ENCODE assay signal across 24 cellular contexts in the genomic region with DNA sequence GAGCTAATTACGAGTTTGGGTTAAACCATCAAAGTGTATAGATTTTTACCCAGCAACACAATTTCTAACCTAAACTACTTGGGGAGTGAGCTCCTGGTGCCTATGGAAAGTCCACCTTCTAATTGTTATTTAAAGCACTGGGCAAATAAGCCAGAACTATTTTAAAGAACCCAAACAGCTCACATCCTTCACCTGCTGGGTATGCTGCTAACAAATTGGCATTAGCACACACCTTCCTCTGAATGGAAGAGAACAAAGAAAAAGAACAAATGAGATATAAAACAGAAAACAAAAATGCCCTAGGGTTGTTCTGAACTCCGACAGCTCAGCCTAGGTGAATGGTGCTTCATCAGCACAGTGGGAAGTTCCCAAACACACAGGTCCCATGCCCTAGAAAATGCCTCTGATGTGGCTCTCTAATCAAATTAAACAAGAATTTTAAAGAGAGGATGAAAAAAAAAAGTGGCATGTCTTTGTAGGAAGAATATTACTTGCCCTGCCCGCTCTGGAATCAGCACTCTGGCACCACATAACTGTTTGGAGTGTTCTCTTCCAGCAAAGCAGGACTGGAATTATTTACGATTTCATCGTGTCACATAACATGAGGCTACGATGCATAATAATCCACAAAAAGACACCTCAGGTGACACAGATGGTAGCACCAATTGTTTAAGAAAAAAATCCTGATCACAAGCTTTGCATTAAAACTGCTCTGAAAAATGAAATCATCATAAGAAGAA.
DNase-seq lines count a peak whose midpoint lies in the region; ATAC-seq, FAIRE-seq and TF ChIP-seq lines count a peak whose summit lies in the region.
"Had no signal": no experiment of that assay in that cellular context is flagged by ENCODE, and none has a peak within 500 bp of the region (broad histone marks: within the 10 kb centered on the region; RNA-seq: fewer than 3 reads in every experiment).

No MANE protein-coding gene starts in this region.

- TF ChIP-seq EP300 in H1 (IDR thresholded peaks at IDR 0.05; ENCODE audit: borderline replicate concordance in 1 of 2, low read depth in 2 of 2, low read length in 2 of 2), result no peak

- H3K4me1 Mint-ChIP-seq in GM23338, result peaks cover 35% of the 10 kb centered on the region
- H3K4me1 Mint-ChIP-seq: B cell, CD14-positive monocyte had no signal

- no peak overlapping the region for H3K4me3 ChIP-seq in GM23338
- H3K4me3 ChIP-seq in H1 (ENCODE audit: extremely low read depth in 1 of 4, insufficient read depth in 2 of 4, low read depth in 3 of 4, low read length in 4 of 4), result peak overlapping the region in 1 of 4 experiments; percentile 24; a peak in 1 of 8 replicates
- H3K4me3 ChIP-seq in iPS-20b (ENCODE audit: low read length), result peak overlapping the region; percentile 7; the same call in 1 of the 2 replicates
- H3K4me3 ChIP-seq: A549, SK-N-MC had no signal

- no peak overlapping the region for H4K5ac ChIP-seq in H1 (ENCODE audit: insufficient read length, low read depth, low read length)

- no peak for TF ChIP-seq RAD21 in H1 (IDR thresholded peaks at IDR 0.05 in 1 of 2, conservative IDR thresholded peaks at IDR 0.05 in 1 of 2; ENCODE audit: low read depth in 2 of 2, low read length in 2 of 2)

- H3K4ac ChIP-seq in H1 (replicated peaks; ENCODE audit: insufficient read length, low read depth, low read length), result no peak overlapping the region

- WGBS in H1 (ENCODE audit: extremely low coverage in 1 of 2, insufficient coverage in 1 of 2, insufficient read length in 1 of 2, insufficient replicate concordance in 2 of 2, low coverage in 1 of 2, low lambda C conversion rate in 2 of 2, missing lambda C conversion rate in 1 of 2), 2 experiments, result 65% methylated on average over 6 of the region's 6 CpGs; no CpG with 5 or more reads in 1 of the 2 experiments

- H3K14ac ChIP-seq in H1 (ENCODE audit: insufficient read length), result no peak overlapping the region

- H2BK15ac ChIP-seq in H1 (ENCODE audit: low read length), result no peak overlapping the region

- H4K20me1 ChIP-seq in GM23338 (replicated peaks; ENCODE audit: insufficient read depth) (no peaks in the 10 kb centered on the region), H1 (replicated peaks in 1 of 2; ENCODE audit: control insufficient read depth in 1 of 2, insufficient read depth in 2 of 2, low read length in 2 of 2) (no peaks in the 10 kb centered on the region)

- H3K23ac ChIP-seq in H1 (ENCODE audit: insufficient read length), result no peak overlapping the region

- H3K27me3 ChIP-seq in GM23338 (ENCODE audit: insufficient read depth), result no peaks in the 10 kb centered on the region
- H3K27me3 ChIP-seq in H1 (replicated peaks in 1 of 4; ENCODE audit: control insufficient read depth in 3 of 4, extremely low read depth in 1 of 4, insufficient read depth in 3 of 4, low read length in 3 of 4), result no peaks in the 10 kb centered on the region
- no peaks in the 10 kb centered on the region for H3K27me3 ChIP-seq in iPS-20b (ENCODE audit: insufficient read depth, low read length)

- H2BK120ac ChIP-seq in H1 (replicated peaks; ENCODE audit: low read depth, low read length), result peak overlapping the region; percentile 90

- no peak overlapping the region; the same call in 1 of the 2 replicates for H2AFZ ChIP-seq in GM23338
- no peak overlapping the region; the same call in 1 of the 2 replicates for H2AFZ ChIP-seq in H1 (ENCODE audit: low read length)

- CTCF ChIA-PET in H1 (lab: Charles Lee; ENCODE audit: partially characterized antibody), result interaction anchor here (0.6 to 3.4 kb wide), 6 partner anchors 7 to 1070 kb away, joined by 3 to 12 read pairs (median 4); no protein-coding TSS in a partner anchor

- H3K9me3 Mint-ChIP-seq in GM23338, result peaks cover 2% of the 10 kb centered on the region; the same call in 2 of the 3 replicates
- H3K9me3 Mint-ChIP-seq: CD14-positive monocyte, HFFc6 had no signal

- H3K36me3 ChIP-seq in GM23338 (ENCODE audit: insufficient read depth) (no peaks in the 10 kb centered on the region), H1 (ENCODE audit: control insufficient read depth in 2 of 4, insufficient read depth in 4 of 4, low read length in 3 of 4) (no peaks in the 10 kb centered on the region), iPS-20b (ENCODE audit: insufficient read depth, low read depth, low read length) (no peaks in the 10 kb centered on the region)

- H3K4me2 ChIP-seq in GM23338 (peak overlapping the region; percentile 25), H1 (ENCODE audit: insufficient read depth in 1 of 2, low read depth in 2 of 2, low read length in 2 of 2) (peak overlapping the region; percentile 13 to 48; a peak in 2 of 4 replicates)
- H3K4me2 ChIP-seq: A549, KMS-11 had no signal

- H3K27ac Mint-ChIP-seq in GM23338, result peak overlapping the region; percentile 27; the same call in 1 of the 2 replicates
- H3K27ac Mint-ChIP-seq: B cell, CD14-positive monocyte had no signal

- H3K27me3 Mint-ChIP-seq in GM23338 (ENCODE audit: insufficient read depth, low read depth, poor library complexity), result no peaks in the 10 kb centered on the region
- H3K27me3 Mint-ChIP-seq: B cell had no signal

- H3K9me3 ChIP-seq in H1 (ENCODE audit: insufficient read depth in 2 of 2, low read depth in 1 of 2, low read length in 1 of 2) (peaks cover 0 to 3% of the 10 kb centered on the region in 2 experiments; a peak in 1 of 4 replicates), iPS-20b (ENCODE audit: insufficient read depth, low read depth, low read length) (no peaks in the 10 kb centered on the region)
- H3K9me3 ChIP-seq: A549 had no signal

- H3K18ac ChIP-seq in H1 (ENCODE audit: extremely low read depth, low read length), result peak overlapping the region; percentile 14; the same call in 1 of the 2 replicates

- no peaks in the 10 kb centered on the region for H3F3A ChIP-seq in GM23338 (replicated peaks; ENCODE audit: low read depth)

- DNase-seq in GM23338 (ENCODE audit: low spot score), result peak; percentile 11
- DNase-seq in NCI-H146 treated with DMSO at 0.1 percent for 48 hours (lab: John Stamatoyannopoulos, UW; ENCODE audit: unreplicated experiment), result peak; percentile 14
- DNase-seq in H1 (ENCODE audit: low read depth in 1 of 2, low spot score in 2 of 2), result peak in 1 of 2 experiments; percentile 13
- DNase-seq in NCI-H226, result no peak
- DNase-seq: EL, H7, HFFc6, IMR-90, MV-4-11, NCI-H1930, NCI-H2227 treated with DMSO at 0.1 percent for 48 hours, NCI-H510A treated with DMSO at 0.1 percent for 48 hours, OCI-M1, Right ventricle myocardium superior, SW 1271 had no signal

- peaks cover 33% of the 10 kb centered on the region for H3K4me1 ChIP-seq in GM23338 (ENCODE audit: insufficient read depth)
- peaks cover 0 to 8% (median 2%) of the 10 kb centered on the region in 4 experiments; a peak in 3 of 7 replicates for H3K4me1 ChIP-seq in H1 (replicated peaks in 1 of 4; ENCODE audit: control insufficient read depth in 3 of 4, insufficient read depth in 4 of 4, low read length in 3 of 4)
- peaks cover 29% of the 10 kb centered on the region for H3K4me1 ChIP-seq in iPS-20b (ENCODE audit: insufficient read depth, low read length)
- H3K4me1 ChIP-seq: A549 had no signal

- peak overlapping the region; percentile 18; the same call in 1 of the 3 replicates for H3K4me3 Mint-ChIP-seq in GM23338
- H3K4me3 Mint-ChIP-seq: B cell, CD14-positive monocyte had no signal

- peaks cover 16% of the 10 kb centered on the region; the same call in 2 of the 3 replicates for H3K36me3 Mint-ChIP-seq in GM23338 (ENCODE audit: low read depth)
- H3K36me3 Mint-ChIP-seq: CD14-positive monocyte had no signal

- H2BK5ac ChIP-seq in H1 (ENCODE audit: low read depth, low read length), result peak overlapping the region; percentile 45; the same call in 1 of the 2 replicates

- no peak overlapping the region for H4K8ac ChIP-seq in H1 (ENCODE audit: extremely low read depth, insufficient read depth, low read length)

- H3K9me2 ChIP-seq in GM23338 (ENCODE audit: insufficient read depth), result 0 out of 2 replicates have a peak, but pooled peaks cover 3% of the 10 kb centered on the region

- no peaks in the 10 kb centered on the region for H3K23me2 ChIP-seq in H1 (ENCODE audit: low read depth, low read length)

- no peak for TF ChIP-seq CTCF in GM23338 (conservative IDR thresholded peaks at IDR 0.05; ENCODE audit: low read depth in 2 of 2)
- no peak for TF ChIP-seq CTCF in H1 (IDR thresholded peaks at IDR 0.05; ENCODE audit: control extremely low read depth in 1 of 3, insufficient read depth in 1 of 3, low read depth in 1 of 3, low read length in 3 of 3)

- peak overlapping the region; percentile 62; the same call in 1 of the 2 replicates for H2BK20ac ChIP-seq in H1 (ENCODE audit: low read length)

- peak; percentile 86 for ATAC-seq in GM23338
- no peak for ATAC-seq in HG03135 (IDR thresholded peaks at IDR 0.05; ENCODE audit: unreplicated experiment)
- ATAC-seq in HG02973 (IDR thresholded peaks at IDR 0.05; ENCODE audit: unreplicated experiment), result no peak
- ATAC-seq: A549 had no signal

- FAIRE-seq in H1 (lab: Jason Lieb, UNC), result no peak

- H3K9ac ChIP-seq in H1 (replicated peaks in 1 of 4; ENCODE audit: extremely low read depth in 1 of 4, low read depth in 3 of 4, low read length in 3 of 4), result no peak overlapping the region
- no peak overlapping the region for H3K9ac ChIP-seq in iPS-20b (ENCODE audit: low read depth, low read length)
- H3K9ac ChIP-seq: KMS-11 had no signal

- H3K27ac ChIP-seq in GM23338 (ENCODE audit: low read depth) (peak overlapping the region; percentile 3), H1 (ENCODE audit: low read depth, low read length) (no peak overlapping the region; the same call in 1 of the 2 replicates), iPS-20b (ENCODE audit: low read length) (peak overlapping the region; percentile 22)
- H3K27ac ChIP-seq: A549, HL-60, KMS-11, SK-N-MC had no signal

- TF ChIP-seq POLR2A in H1 (IDR thresholded peaks at IDR 0.05; ENCODE audit: control extremely low read depth in 1 of 2, low read depth in 2 of 2, low read length in 2 of 2), result no peak

- H3K79me2 ChIP-seq in GM23338 (replicated peaks; ENCODE audit: insufficient read depth), result no peaks in the 10 kb centered on the region
- H3K79me2 ChIP-seq in H1 (ENCODE audit: control insufficient read depth in 1 of 2, insufficient read depth in 2 of 2, low read length in 2 of 2), result no peaks in the 10 kb centered on the region

- H3K56ac ChIP-seq in H1 (replicated peaks; ENCODE audit: insufficient read length, low read depth, low read length), result no peak overlapping the region

- no peak overlapping the region for H2AK5ac ChIP-seq in H1 (ENCODE audit: low read depth, low read length)

- no peaks in the 10 kb centered on the region for H3K79me1 ChIP-seq in H1 (ENCODE audit: low read depth, low read length)

- peak overlapping the region; percentile 79 for H4K91ac ChIP-seq in H1 (replicated peaks; ENCODE audit: insufficient read length, low read length)

- H2BK12ac ChIP-seq in H1 (ENCODE audit: low read depth, low read length), result no peak overlapping the region

- POLR2A ChIA-PET in H1 (lab: Charles Lee; ENCODE audit: partially characterized antibody), result no interaction called here

TF ChIP-seq in GM23338, 12 proteins besides CTCF, POLR2A, EP300 and RAD21:
- TF ChIP-seq STAT1 (IDR thresholded peaks at IDR 0.05; ENCODE audit: unreplicated experiment) (no peak), NANOG (IDR thresholded peaks at IDR 0.05; ENCODE audit: borderline replicate concordance) (0 out of 2 replicates have a peak, but pooled peaks have one; percentile 19)

TF ChIP-seq in H1, 55 proteins besides CTCF, POLR2A, EP300 and RAD21 (continues in another document):
- no peak for TF ChIP-seq TAF7 (optimal IDR thresholded peaks at IDR 0.05; ENCODE audit: borderline replicate concordance, low read depth, low read length)
- TF ChIP-seq BCL11A (IDR thresholded peaks at IDR 0.05; ENCODE audit: low read depth in 2 of 2, low read length in 2 of 2), result no peak
